ENCODE assay signal across 15 cellular contexts in genomic region chr11:69882270-69882608, GRCh38.
DNase-seq lines count a peak whose midpoint lies in the region; ATAC-seq, FAIRE-seq and TF ChIP-seq lines count a peak whose summit lies in the region.
"Had no signal": no experiment of that assay in that cellular context is flagged by ENCODE, and none has a peak within 500 bp of the region (broad histone marks: within the 10 kb centered on the region; RNA-seq: fewer than 3 reads in every experiment).

No MANE protein-coding gene starts in this region.

- H2AFZ ChIP-seq in OCI-LY7 (ENCODE audit: low read length) (no peak overlapping the region), H1 (ENCODE audit: low read length) (no peak overlapping the region)
- H2AFZ ChIP-seq: GM23248 had no signal

- BruUV-seq in OCI-LY7 (replicated peaks; lab: Mats Ljungman, UMichigan): no TSS peak

- peak overlapping the region; percentile 43; the same call in 1 of the 2 replicates for H2BK20ac ChIP-seq in H1 (ENCODE audit: low read length)

- H3K79me1 ChIP-seq in H1 (ENCODE audit: low read depth, low read length): no peaks in the 10 kb centered on the region

- no peaks in the 10 kb centered on the region for H3K9me3 ChIP-seq in BE2C
- no peaks in the 10 kb centered on the region for H3K9me3 ChIP-seq in OCI-LY7 (ENCODE audit: low read length)
- no peaks in the 10 kb centered on the region for H3K9me3 ChIP-seq in H1 (ENCODE audit: insufficient read depth in 2 of 2, low read depth in 1 of 2, low read length in 1 of 2)
- H3K9me3 ChIP-seq: Caco-2 had no signal

- no peaks in the 10 kb centered on the region for H3K9me3 Mint-ChIP-seq in immature natural killer cell
- H3K9me3 Mint-ChIP-seq in activated naive CD8-positive, alpha-beta T cell treated with anti-CD3 and anti-CD28 coated beads for 36 hours: no peaks in the 10 kb centered on the region
- H3K9me3 Mint-ChIP-seq: CD8-positive, alpha-beta T cell had no signal

- H3K9ac ChIP-seq in H1 (replicated peaks in 1 of 4; ENCODE audit: extremely low read depth in 1 of 4, low read depth in 3 of 4, low read length in 3 of 4): no peak overlapping the region
- H3K9ac ChIP-seq: GM23248 had no signal

- no peak overlapping the region for H3K4me2 ChIP-seq in OCI-LY7 (ENCODE audit: low read length)
- H3K4me2 ChIP-seq in H1 (ENCODE audit: insufficient read depth in 1 of 2, low read depth in 2 of 2, low read length in 2 of 2): no peak overlapping the region

- H3K23me2 ChIP-seq in H1 (ENCODE audit: low read depth, low read length): no peaks in the 10 kb centered on the region

- H3K14ac ChIP-seq in H1 (ENCODE audit: insufficient read length): no peak overlapping the region

- H3K4me3 Mint-ChIP-seq in immature natural killer cell: no peak overlapping the region
- H3K4me3 Mint-ChIP-seq in activated naive CD8-positive, alpha-beta T cell treated with anti-CD3 and anti-CD28 coated beads for 36 hours: no peak overlapping the region
- H3K4me3 Mint-ChIP-seq: B cell; CD8-positive, alpha-beta T cell had no signal

- ATAC-seq in HG03520 (IDR thresholded peaks at IDR 0.05; ENCODE audit: unreplicated experiment): no peak
- ATAC-seq: CD8-positive, alpha-beta T cell had no signal

- H4K20me1 ChIP-seq in OCI-LY7 (ENCODE audit: insufficient read depth, low read length): no peaks in the 10 kb centered on the region
- no peaks in the 10 kb centered on the region for H4K20me1 ChIP-seq in H1 (replicated peaks in 1 of 2; ENCODE audit: control insufficient read depth in 1 of 2, insufficient read depth in 2 of 2, low read length in 2 of 2)

- peaks cover 0 to 3% (median 3%) of the 10 kb centered on the region in 3 donors for H3K27me3 Mint-ChIP-seq in immature natural killer cell (ENCODE audit: low read depth in 3 of 3)
- peaks cover 11% of the 10 kb centered on the region for H3K27me3 Mint-ChIP-seq in activated naive CD8-positive, alpha-beta T cell treated with anti-CD3 and anti-CD28 coated beads for 36 hours

- no peaks in the 10 kb centered on the region for H3K36me3 Mint-ChIP-seq in immature natural killer cell
- H3K36me3 Mint-ChIP-seq in activated naive CD8-positive, alpha-beta T cell treated with anti-CD3 and anti-CD28 coated beads for 36 hours: no peaks in the 10 kb centered on the region
- H3K36me3 Mint-ChIP-seq: CD8-positive, alpha-beta T cell had no signal

- CTCF ChIA-PET in OCI-LY7 (lab: Charles Lee; ENCODE audit: unreplicated experiment): no interaction called here
- CTCF ChIA-PET in H1 (lab: Charles Lee; ENCODE audit: partially characterized antibody): interaction anchor here (0.6 to 6.4 kb wide), 32 partner anchors 9 to 313 kb away, joined by 3 to 56 read pairs (median 6); no protein-coding TSS in a partner anchor

- no peak overlapping the region for H4K8ac ChIP-seq in H1 (ENCODE audit: extremely low read depth, insufficient read depth, low read length)

- no peak overlapping the region for H2BK12ac ChIP-seq in H1 (ENCODE audit: low read depth, low read length)

- H3K36me3 ChIP-seq in BE2C (no peaks in the 10 kb centered on the region), OCI-LY7 (ENCODE audit: insufficient read depth, low read length) (no peaks in the 10 kb centered on the region), H1 (ENCODE audit: control insufficient read depth in 2 of 4, insufficient read depth in 4 of 4, low read length in 3 of 4) (no peaks in the 10 kb centered on the region)

- H2BK15ac ChIP-seq in H1 (ENCODE audit: low read length): no peak overlapping the region

- no peak overlapping the region for H2AK5ac ChIP-seq in H1 (ENCODE audit: low read depth, low read length)

- no peak overlapping the region for H2BK5ac ChIP-seq in H1 (ENCODE audit: low read depth, low read length)

- POLR2A ChIA-PET in OCI-LY7 (lab: Charles Lee) (no interaction called here), H1 (lab: Charles Lee; ENCODE audit: partially characterized antibody) (interaction anchor here (0.7 to 1.4 kb wide), 4 partner anchors 9 to 182 kb away, joined by 3 to 4 read pairs (median 3); no protein-coding TSS in a partner anchor)

- H3K4me1 ChIP-seq in BE2C (no peaks in the 10 kb centered on the region), OCI-LY7 (ENCODE audit: insufficient read depth, low read length, poor library complexity, severe bottlenecking) (no peaks in the 10 kb centered on the region), H1 (replicated peaks in 1 of 4; ENCODE audit: control insufficient read depth in 3 of 4, insufficient read depth in 4 of 4, low read length in 3 of 4) (peaks cover 0 to 8% (median 0%) of the 10 kb centered on the region in 4 experiments; a peak in 4 of 7 replicates)
- H3K4me1 ChIP-seq: Caco-2 had no signal

- no peak overlapping the region for H3K27ac Mint-ChIP-seq in immature natural killer cell
- no peak overlapping the region for H3K27ac Mint-ChIP-seq in activated naive CD8-positive, alpha-beta T cell treated with anti-CD3 and anti-CD28 coated beads for 36 hours
- H3K27ac Mint-ChIP-seq: B cell; CD8-positive, alpha-beta T cell had no signal

- H3K23ac ChIP-seq in H1 (ENCODE audit: insufficient read length): no peak overlapping the region

- no peak overlapping the region for H4K5ac ChIP-seq in H1 (ENCODE audit: insufficient read length, low read depth, low read length)

- DNase-seq in BE2C (peak; percentile 4), OCI-LY7 (ENCODE audit: low spot score) (no peak), H1 (ENCODE audit: low read depth in 1 of 2, low spot score in 2 of 2) (no peak), posterior vena cava (ENCODE audit: low spot score) (peak; percentile 62), immature natural killer cell (no peak), glomerular visceral epithelial cell (ENCODE audit: extremely low spot score) (no peak)
- DNase-seq in activated naive CD8-positive, alpha-beta T cell treated with anti-CD3 and anti-CD28 coated beads for 36 hours: no peak
- DNase-seq: CD8-positive, alpha-beta T cell; GF-D8; GM23248 had no signal

- 88% methylated on average over 7 of the region's 7 CpGs; no CpG with 5 or more reads in 1 of the 2 experiments for WGBS in H1 (ENCODE audit: extremely low coverage in 1 of 2, insufficient coverage in 1 of 2, insufficient read length in 1 of 2, insufficient replicate concordance in 2 of 2, low coverage in 1 of 2, low lambda C conversion rate in 2 of 2, missing lambda C conversion rate in 1 of 2), 2 experiments

- no peak overlapping the region for H3K27ac ChIP-seq in OCI-LY7 (ENCODE audit: low read depth, low read length, poor library complexity, severe bottlenecking)
- no peak overlapping the region for H3K27ac ChIP-seq in H1 (ENCODE audit: low read depth, low read length)
- H3K27ac ChIP-seq: C4-2B, GM23248 had no signal

- no peak overlapping the region for H3K56ac ChIP-seq in H1 (replicated peaks; ENCODE audit: insufficient read length, low read depth, low read length)

- no peak for TF ChIP-seq EP300 in H1 (IDR thresholded peaks at IDR 0.05; ENCODE audit: borderline replicate concordance in 1 of 2, low read depth in 2 of 2, low read length in 2 of 2)

- no peak overlapping the region for H2BK120ac ChIP-seq in H1 (replicated peaks; ENCODE audit: low read depth, low read length)

- no peaks in the 10 kb centered on the region for H3K79me2 ChIP-seq in OCI-LY7 (ENCODE audit: insufficient read depth, low read depth, low read length)
- no peaks in the 10 kb centered on the region for H3K79me2 ChIP-seq in H1 (ENCODE audit: control insufficient read depth in 1 of 2, insufficient read depth in 2 of 2, low read length in 2 of 2)

- H3K4me3 ChIP-seq in BE2C (ENCODE audit: low read depth, low read length) (no peak overlapping the region), OCI-LY7 (ENCODE audit: low read depth, low read length, poor library complexity, severe bottlenecking) (no peak overlapping the region), H1 (ENCODE audit: extremely low read depth in 1 of 4, insufficient read depth in 2 of 4, low read depth in 3 of 4, low read length in 4 of 4) (no peak overlapping the region)
- H3K4me3 ChIP-seq: GM23248 had no signal

- H3K18ac ChIP-seq in H1 (ENCODE audit: extremely low read depth, low read length): no peak overlapping the region

- H4K91ac ChIP-seq in H1 (replicated peaks; ENCODE audit: insufficient read length, low read length): no peak overlapping the region

- FAIRE-seq in H1 (lab: Jason Lieb, UNC): no peak
- FAIRE-seq: GM19239 had no signal

- no peak for TF ChIP-seq POLR2A in H1 (IDR thresholded peaks at IDR 0.05; ENCODE audit: control extremely low read depth in 1 of 2, low read depth in 2 of 2, low read length in 2 of 2)

- no peaks in the 10 kb centered on the region for H3K9me2 ChIP-seq in OCI-LY7 (ENCODE audit: insufficient read depth, low read length)

- no peak; the same call in 1 of the 2 replicates for TF ChIP-seq CTCF in BE2C (IDR thresholded peaks at IDR 0.05; ENCODE audit: low read depth, low read length)
- TF ChIP-seq CTCF in OCI-LY7 (conservative IDR thresholded peaks at IDR 0.05; ENCODE audit: low read length): 0 out of 2 replicates have a peak, but pooled peaks have one; percentile 8
- no peak for TF ChIP-seq CTCF in H1 (IDR thresholded peaks at IDR 0.05; ENCODE audit: control extremely low read depth in 1 of 3, insufficient read depth in 1 of 3, low read depth in 1 of 3, low read length in 3 of 3)

- H3K27me3 ChIP-seq in BE2C (no peaks in the 10 kb centered on the region), H1 (replicated peaks in 1 of 4; ENCODE audit: control insufficient read depth in 3 of 4, extremely low read depth in 1 of 4, insufficient read depth in 3 of 4, low read length in 3 of 4) (no peaks in the 10 kb centered on the region; a peak in 2 of 7 replicates)

- intact Hi-C loops in OCI-LY7 (cut with micrococcal nuclease; ENCODE audit: unreplicated experiment) (loop anchor here (10.0 kb wide), 1 partner anchor 167 kb away; no protein-coding TSS in a partner anchor), posterior vena cava (cut with DNase I) (no loop called here)

- no peak overlapping the region for H3K4ac ChIP-seq in H1 (replicated peaks; ENCODE audit: insufficient read length, low read depth, low read length)

- no peaks in the 10 kb centered on the region for H3K4me1 Mint-ChIP-seq in immature natural killer cell
- H3K4me1 Mint-ChIP-seq in activated naive CD8-positive, alpha-beta T cell treated with anti-CD3 and anti-CD28 coated beads for 36 hours: no peaks in the 10 kb centered on the region
- H3K4me1 Mint-ChIP-seq: B cell had no signal

- TF ChIP-seq RAD21 in H1 (IDR thresholded peaks at IDR 0.05 in 1 of 2, conservative IDR thresholded peaks at IDR 0.05 in 1 of 2; ENCODE audit: low read depth in 2 of 2, low read length in 2 of 2): no peak

TF ChIP-seq in H1, 55 proteins besides CTCF, POLR2A, EP300 and RAD21:
- TF ChIP-seq BCL11A (IDR thresholded peaks at IDR 0.05; ENCODE audit: low read depth in 2 of 2, low read length in 2 of 2): no peak
- peak; percentile 89 for TF ChIP-seq KDM1A (IDR thresholded peaks at IDR 0.05; ENCODE audit: borderline replicate concordance, low read length)

Comparison
In these comparisons a context has a peak if more than half of its experiments do, and no peak if none do; other contexts are left out.
1. DNase-seq: peak in BE2C (single experiment) and posterior vena cava (single experiment); none in OCI-LY7 (single experiment), H1 (0 of 2), immature natural killer cell (0 of 3), activated naive CD8-positive, alpha-beta T cell treated with anti-CD3 and anti-CD28 coated beads for 36 hours (single experiment) and glomerular visceral epithelial cell (single experiment).